1 cellular context compared by ENCODE assay signal in genomic region chr1:54397090-54397591, GRCh38.
TF ChIP-seq lines count a peak whose summit lies in the region.

No MANE protein-coding gene starts in this region.

TF ChIP-seq in IMR-90, 13 proteins besides CTCF, POLR2A, EP300 and RAD21 (continued from another document):
- no peak for TF ChIP-seq USF2 (IDR thresholded peaks at IDR 0.05; ENCODE audit: low read depth, low read length)
- no peak for TF ChIP-seq MXI1 (IDR thresholded peaks at IDR 0.05; ENCODE audit: borderline replicate concordance, low read depth, low read length)
- no peak for TF ChIP-seq CEBPB (IDR thresholded peaks at IDR 0.05; ENCODE audit: low read depth, low read length)
- no peak for TF ChIP-seq MAFK (IDR thresholded peaks at IDR 0.05; ENCODE audit: low read depth, low read length)
- TF ChIP-seq MAZ (IDR thresholded peaks at IDR 0.05; ENCODE audit: borderline replicate concordance, low read depth, low read length): no peak
- TF ChIP-seq ELK1 (IDR thresholded peaks at IDR 0.05; ENCODE audit: borderline replicate concordance, low read depth, low read length): no peak
- no peak for TF ChIP-seq FOS (IDR thresholded peaks at IDR 0.05; ENCODE audit: low read depth, low read length)
- TF ChIP-seq RCOR1 (IDR thresholded peaks at IDR 0.05; ENCODE audit: insufficient replicate concordance, low read length): no peak
- TF ChIP-seq NFE2L2 (IDR thresholded peaks at IDR 0.05; ENCODE audit: low read depth, low read length): no peak
- TF ChIP-seq RFX5 (IDR thresholded peaks at IDR 0.05; ENCODE audit: low read depth, low read length): no peak
- TF ChIP-seq CHD1 (IDR thresholded peaks at IDR 0.05; ENCODE audit: low read depth, low read length): no peak
- no peak for TF ChIP-seq SMC3 (IDR thresholded peaks at IDR 0.05; ENCODE audit: low read depth, low read length)
